In the genomic region with DNA sequence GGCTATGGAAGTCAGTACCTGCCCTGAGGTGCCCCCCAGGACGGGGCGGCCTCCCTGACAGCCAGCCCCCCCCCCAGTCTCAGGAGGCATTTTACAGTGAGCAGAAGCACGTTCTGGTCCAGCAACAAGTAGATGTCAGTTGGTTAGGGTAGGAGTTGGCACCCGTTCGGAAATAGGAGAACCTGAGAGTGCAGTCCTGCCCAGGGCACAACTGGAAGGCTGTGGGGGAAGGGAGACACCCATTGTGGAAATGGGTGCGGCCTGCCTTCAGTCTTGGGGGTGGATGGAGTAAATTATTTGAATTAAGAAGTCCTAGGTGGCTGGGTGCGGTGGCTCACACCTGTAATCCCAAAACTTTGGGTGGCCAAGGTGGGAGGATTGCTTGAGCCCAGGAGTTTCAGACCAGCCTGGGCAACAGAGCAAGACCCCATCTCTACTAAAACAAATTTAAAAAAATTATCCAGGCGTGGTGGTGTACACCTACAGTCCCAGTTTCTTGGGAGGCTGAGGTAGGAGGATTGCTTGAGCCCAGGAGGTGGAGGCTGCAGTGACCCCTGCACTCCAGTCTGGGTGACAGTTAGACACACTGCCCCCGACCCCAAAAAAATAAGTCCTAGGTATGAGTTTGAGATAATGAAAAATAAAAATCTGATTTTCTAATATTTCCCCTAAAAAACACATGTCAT, we compare ENCODE assay signal across 8 cellular contexts. TPM values are rescaled to one million over a fixed set of nuclear protein-coding genes. Genes with fewer than 3 reads are reported as not detected.
A peak's percentile ranks its signal among the peaks of the same experiment; 100 is the strongest.
DNase-seq lines count a peak whose midpoint lies in the region; ATAC-seq, FAIRE-seq and TF ChIP-seq lines count a peak whose summit lies in the region.

No MANE protein-coding gene starts in this region.

- H3K36me3 ChIP-seq in RWPE2 (ENCODE audit: low read depth) (peaks cover 52% of the 10 kb centered on the region), esophagus (ENCODE audit: control insufficient read depth in 2 of 2, insufficient read depth in 2 of 2, low read length in 1 of 2) (peaks cover 3 to 38% of the 10 kb centered on the region in 2 donors)

- ATAC-seq in RWPE2 (ENCODE audit: low read depth) = no peak
- ATAC-seq in HG03108 (IDR thresholded peaks at IDR 0.05; ENCODE audit: unreplicated experiment) = no peak

- FAIRE-seq in GM19239 (lab: Jason Lieb, UNC) (peak; percentile 4), urothelium cell line (lab: Jason Lieb, UNC) (no peak)

- H3K4me1 ChIP-seq in RWPE2 (ENCODE audit: insufficient read depth, poor library complexity, severe bottlenecking) (peaks cover 8% of the 10 kb centered on the region), esophagus (ENCODE audit: control insufficient read depth in 2 of 2, insufficient read depth in 2 of 2, low read length in 1 of 2) (peaks cover 9 to 56% of the 10 kb centered on the region in 2 donors)

- H3K27me3 ChIP-seq in RWPE2 (ENCODE audit: insufficient read depth, poor library complexity, severe bottlenecking) = no peaks in the 10 kb centered on the region
- H3K27me3 ChIP-seq in esophagus (ENCODE audit: control insufficient read depth in 1 of 2, insufficient read depth in 2 of 2, low read length in 2 of 2) = no peaks in the 10 kb centered on the region

- H3K4me3 ChIP-seq in RWPE2 (ENCODE audit: severe bottlenecking) (peak overlapping the region; percentile 82), esophagus (ENCODE audit: low read depth in 1 of 2, low read length in 2 of 2) (peak overlapping the region; percentile 59 to 72)

- no peak for TF ChIP-seq CTCF in RWPE2 (IDR thresholded peaks at IDR 0.05; ENCODE audit: poor library complexity, severe bottlenecking)

- 13 to 14% methylated on average over 9 of the region's 9 CpGs for WGBS in esophagus, 2 donors

- H3K27ac ChIP-seq in RWPE2 (ENCODE audit: poor library complexity, severe bottlenecking) (peak overlapping the region; percentile 97), esophagus (ENCODE audit: low read depth in 2 of 2, low read length in 1 of 2) (peak overlapping the region; percentile 100)

- H3K9me3 ChIP-seq in RWPE2 (ENCODE audit: severe bottlenecking) (no peaks in the 10 kb centered on the region), esophagus (ENCODE audit: control insufficient read depth in 2 of 2, insufficient read depth in 1 of 2, low read depth in 1 of 2, low read length in 1 of 2) (no peaks in the 10 kb centered on the region)

- DNase-seq in GM19239 (ENCODE audit: insufficient read length, low spot score) (no peak), RWPE2 (ENCODE audit: low spot score) (no peak), renal cortical epithelial cell (ENCODE audit: low read depth) (peak; percentile 29), mucosa of gallbladder (ENCODE audit: low spot score) (no peak), SKM-1 (lab: John Stamatoyannopoulos, UW; ENCODE audit: unreplicated experiment) (no peak), urothelium cell line (ENCODE audit: low spot score) (no peak)

RNA-seq across cellular contexts. Expression of gene CIRBP, which starts 1.2 kb away (rescaled TPM):
- polyA plus RNA-seq in esophagus = 100 to 1,000 TPM; 231 to 265 TPM
- 174 and 314 TPM in 2 replicates for total RNA-seq in renal cortical epithelial cell
- 382 TPM for total RNA-seq in mucosa of gallbladder

RNA-seq across cellular contexts. Expression of gene FAM174C, which starts 5.0 kb away (rescaled TPM):
- polyA plus RNA-seq in esophagus = 10 to 100 TPM; 45.8 to 46.7 TPM
- total RNA-seq in renal cortical epithelial cell (13.9 and 21.5 TPM in 2 replicates), mucosa of gallbladder (57.6 TPM)

RNA-seq across cellular contexts. Expression of gene EFNA2, which starts 15.4 kb away (rescaled TPM):
- polyA plus RNA-seq in esophagus = under 1 TPM; 0.18 to 0.39 TPM
- total RNA-seq in renal cortical epithelial cell (0.10 TPM in 1 of 2 replicates, not detected in the other), mucosa of gallbladder (8.4 TPM)

RNA-seq across cellular contexts. Expression of gene MIDN, which starts 21.9 kb away (rescaled TPM):
- 10 to 100 TPM; 36.4 to 38.7 TPM for polyA plus RNA-seq in esophagus
- total RNA-seq in renal cortical epithelial cell = 12.2 and 44.9 TPM in 2 replicates
- total RNA-seq in mucosa of gallbladder = 127 TPM

RNA-seq across cellular contexts. Expression of gene ATP5F1D, which starts 28.8 kb away (rescaled TPM):
- 100 to 1,000 TPM; 234 to 289 TPM for polyA plus RNA-seq in esophagus
- total RNA-seq in renal cortical epithelial cell (29.0 and 29.2 TPM in 2 replicates), mucosa of gallbladder (213 TPM)
